9 cellular contexts compared by ENCODE assay signal in genomic region chr9:112061152-112061740, GRCh38.
DNase-seq lines count a peak whose midpoint lies in the region; ATAC-seq and TF ChIP-seq lines count a peak whose summit lies in the region.
"Had no signal": no experiment of that assay in that cellular context is flagged by ENCODE, and none has a peak within 500 bp of the region (broad histone marks: within the 10 kb centered on the region; RNA-seq: fewer than 3 reads in every experiment).

No MANE protein-coding gene starts in this region.

- peak overlapping the region; percentile 98 for H4K8ac ChIP-seq in mesenchymal stem cell (ENCODE audit: low read length)

- H3K14ac ChIP-seq in mesenchymal stem cell (ENCODE audit: low read length in 2 of 2): peak overlapping the region in 1 of 2 experiments; percentile 91

- TF ChIP-seq POLR2A in transverse colon (IDR thresholded peaks at IDR 0.05): peak; percentile 11

- peaks cover 0 to 3% (median 0%) of the 10 kb centered on the region in 7 donors for H3K9me3 Mint-ChIP-seq in CD14-positive monocyte
- H3K9me3 Mint-ChIP-seq in dendritic cell treated with granulocyte-macrophage colony-stimulating factor and Interleukin-4, amounts not matched to agents 40 ng/mL and 50 ng/mL, for 4 days: no peaks in the 10 kb centered on the region

- H3K4me1 ChIP-seq in mesenchymal stem cell (ENCODE audit: control insufficient read depth, insufficient read depth, low read depth, low read length) (peaks cover 13% of the 10 kb centered on the region), transverse colon (peaks cover 5 to 68% (median 45%) of the 10 kb centered on the region in 4 donors)

- peak; percentile 20 for TF ChIP-seq EP300 in transverse colon (IDR thresholded peaks at IDR 0.05; ENCODE audit: low read depth)

- H3K27ac ChIP-seq in mesenchymal stem cell (ENCODE audit: low read length, poor library complexity, severe bottlenecking) (peak overlapping the region; percentile 98), transverse colon (peak overlapping the region; percentile 80 to 85 (median 83))
- H3K27ac ChIP-seq: SK-N-MC had no signal

- H3K9me3 ChIP-seq in mesenchymal stem cell (ENCODE audit: control insufficient read depth, low read length): no peaks in the 10 kb centered on the region
- H3K9me3 ChIP-seq in transverse colon: no peaks in the 10 kb centered on the region

- peak overlapping the region; percentile 93 for H2BK5ac ChIP-seq in mesenchymal stem cell (ENCODE audit: low read depth, low read length, poor library complexity, severe bottlenecking)

- peak; percentile 65 for ATAC-seq in GM19023 (IDR thresholded peaks at IDR 0.05; ENCODE audit: unreplicated experiment)
- ATAC-seq in HG03196 (IDR thresholded peaks at IDR 0.05; ENCODE audit: unreplicated experiment): peak; percentile 80
- ATAC-seq in SK-N-SH treated with all-trans-retinoic acid at 6 μM for 48 hours: peak; percentile 84
- no peak for ATAC-seq in left lobe of liver

- peaks cover 49% of the 10 kb centered on the region for H3K4me1 Mint-ChIP-seq in CD14-positive monocyte
- peaks cover 82% of the 10 kb centered on the region for H3K4me1 Mint-ChIP-seq in dendritic cell treated with granulocyte-macrophage colony-stimulating factor and Interleukin-4, amounts not matched to agents 40 ng/mL and 50 ng/mL, for 4 days (ENCODE audit: low read depth)

- H2AK5ac ChIP-seq in mesenchymal stem cell (ENCODE audit: low read length, severe bottlenecking): peak overlapping the region; percentile 99

- TF ChIP-seq CTCF in CD14-positive monocyte (IDR thresholded peaks at IDR 0.05) (no peak), transverse colon (IDR thresholded peaks at IDR 0.05) (peak in 2 of 5 experiments; percentile 27 to 35)

- no peak overlapping the region for H2AFZ ChIP-seq in mesenchymal stem cell (ENCODE audit: low read depth, low read length)

- intact Hi-C loops in CD14-positive monocyte (cut with micrococcal nuclease): loop anchor here in 1 of 2 donors (10.0 kb wide), 1 partner anchor 166 kb away; the partner anchor contains the start of gene UGCG
- intact Hi-C loops in dendritic cell treated with granulocyte-macrophage colony-stimulating factor and Interleukin-4, amounts not matched to agents 40 ng/mL and 50 ng/mL, for 4 days (cut with micrococcal nuclease): loop anchor here (1.0 kb wide), 1 partner anchor 8 kb away; no protein-coding TSS in a partner anchor
- intact Hi-C loops in transverse colon (cut with DNase I; ENCODE audit: low total_unique reads): no loop called here

- 0% methylated on average over 3 of the region's 3 CpGs for WGBS in mesenchymal stem cell
- 7% methylated on average over 3 of the region's 3 CpGs; no CpG with 5 or more reads in 1 of the 2 donors for WGBS in transverse colon (ENCODE audit: low coverage in 1 of 2), 2 donors

- H2BK12ac ChIP-seq in mesenchymal stem cell (ENCODE audit: low read length in 2 of 2): peak overlapping the region; percentile 98 to 100

- peaks cover 0 to 2% (median 0%) of the 10 kb centered on the region in 3 donors for H3K27me3 Mint-ChIP-seq in CD14-positive monocyte (ENCODE audit: low read depth in 3 of 3)
- no peaks in the 10 kb centered on the region for H3K27me3 Mint-ChIP-seq in dendritic cell treated with granulocyte-macrophage colony-stimulating factor and Interleukin-4, amounts not matched to agents 40 ng/mL and 50 ng/mL, for 4 days

- peak; percentile 92 for DNase-seq in CD14-positive monocyte (ENCODE audit: low spot score)
- DNase-seq in mesenchymal stem cell: peak; percentile 98
- peak; percentile 59 for DNase-seq in transverse colon
- DNase-seq in left lobe of liver (ENCODE audit: low spot score): no peak

- in situ Hi-C loops in transverse colon (cut with MboI; ENCODE audit: low pct_ligation_motif_present in 1 of 4, low pct_unique_long_range_greater_than_20kb in 1 of 4, low sequenced_read_pairs in 3 of 4): loop anchor here in 1 of 4 donors (25.0 kb wide), 2 partner anchors 174 to 449 kb away; partner anchors contain the start of gene UGCG

- H3K4me2 ChIP-seq in mesenchymal stem cell (ENCODE audit: low read length, poor library complexity, severe bottlenecking): no peak overlapping the region

- H3K18ac ChIP-seq in mesenchymal stem cell (ENCODE audit: low read depth in 1 of 2, low read length in 2 of 2): peak overlapping the region; percentile 87 to 98

- H3K27me3 ChIP-seq in mesenchymal stem cell (ENCODE audit: control insufficient read depth in 1 of 2, insufficient read depth in 1 of 2, low read length in 2 of 2): no peaks in the 10 kb centered on the region
- no peaks in the 10 kb centered on the region for H3K27me3 ChIP-seq in transverse colon

- H3K36me3 ChIP-seq in mesenchymal stem cell (ENCODE audit: control insufficient read depth in 1 of 2, insufficient read depth in 2 of 2, low read depth in 1 of 2, low read length in 2 of 2) (peaks cover 0 to 5% of the 10 kb centered on the region in 2 experiments), transverse colon (no peaks in the 10 kb centered on the region)

- H3K79me1 ChIP-seq in mesenchymal stem cell (replicated peaks; ENCODE audit: low read length, poor library complexity, severe bottlenecking): peaks cover 8% of the 10 kb centered on the region

- no peak overlapping the region for H2BK15ac ChIP-seq in mesenchymal stem cell (ENCODE audit: low read depth, poor library complexity, severe bottlenecking)

- H2BK120ac ChIP-seq in mesenchymal stem cell (ENCODE audit: low read depth, low read length): peak overlapping the region; percentile 89

- no peak overlapping the region for H3K4me3 ChIP-seq in mesenchymal stem cell (ENCODE audit: insufficient read depth in 1 of 2, low read depth in 1 of 2, low read length in 2 of 2)
- no peak overlapping the region for H3K4me3 ChIP-seq in transverse colon
- H3K4me3 ChIP-seq: SK-N-MC had no signal

- peak overlapping the region; percentile 62 to 90 for H3K4ac ChIP-seq in mesenchymal stem cell (ENCODE audit: low read depth in 1 of 2, low read length in 2 of 2)

- no peak overlapping the region for H3K4me3 Mint-ChIP-seq in CD14-positive monocyte
- H3K4me3 Mint-ChIP-seq in dendritic cell treated with granulocyte-macrophage colony-stimulating factor and Interleukin-4, amounts not matched to agents 40 ng/mL and 50 ng/mL, for 4 days: no peak overlapping the region

- peak overlapping the region; percentile 71 for H3K9ac ChIP-seq in mesenchymal stem cell (ENCODE audit: low read length)

- H3K36me3 Mint-ChIP-seq in CD14-positive monocyte: peaks cover 64 to 78% of the 10 kb centered on the region in 2 donors
- H3K36me3 Mint-ChIP-seq in dendritic cell treated with granulocyte-macrophage colony-stimulating factor and Interleukin-4, amounts not matched to agents 40 ng/mL and 50 ng/mL, for 4 days (ENCODE audit: low read depth): peaks cover 46% of the 10 kb centered on the region

- H4K91ac ChIP-seq in mesenchymal stem cell (ENCODE audit: low read length): peak overlapping the region; percentile 96

- no peak overlapping the region for H3K23ac ChIP-seq in mesenchymal stem cell (ENCODE audit: low read length in 2 of 2)

- peak overlapping the region; percentile 87 to 95 (median 91) for H3K27ac Mint-ChIP-seq in CD14-positive monocyte
- peak overlapping the region; percentile 82 for H3K27ac Mint-ChIP-seq in dendritic cell treated with granulocyte-macrophage colony-stimulating factor and Interleukin-4, amounts not matched to agents 40 ng/mL and 50 ng/mL, for 4 days

TF ChIP-seq in SK-N-SH treated with all-trans-retinoic acid at 6 μM for 48 hours, 23 proteins besides CTCF, POLR2A, EP300 and RAD21:
- TF ChIP-seq PPARA (CRISPR knock-in tag; IDR thresholded peaks at IDR 0.05; ENCODE audit: borderline replicate concordance) (no peak), SNAI2 (CRISPR knock-in tag; IDR thresholded peaks at IDR 0.05) (0 out of 2 replicates have a peak, but pooled peaks have one; percentile 20), TOX (CRISPR knock-in tag; IDR thresholded peaks at IDR 0.05; ENCODE audit: borderline replicate concordance) (peak; percentile 63; the same call in 1 of the 2 replicates), ISL1 (CRISPR knock-in tag; IDR thresholded peaks at IDR 0.05) (peak; percentile 42), CSDC2 (CRISPR knock-in tag; IDR thresholded peaks at IDR 0.05) (peak; percentile 79; the same call in 1 of the 2 replicates), CREB5 (CRISPR knock-in tag; IDR thresholded peaks at IDR 0.05; ENCODE audit: low read depth) (peak; percentile 74)
